ENCODE assay signal across 8 cellular contexts in the genomic region with DNA sequence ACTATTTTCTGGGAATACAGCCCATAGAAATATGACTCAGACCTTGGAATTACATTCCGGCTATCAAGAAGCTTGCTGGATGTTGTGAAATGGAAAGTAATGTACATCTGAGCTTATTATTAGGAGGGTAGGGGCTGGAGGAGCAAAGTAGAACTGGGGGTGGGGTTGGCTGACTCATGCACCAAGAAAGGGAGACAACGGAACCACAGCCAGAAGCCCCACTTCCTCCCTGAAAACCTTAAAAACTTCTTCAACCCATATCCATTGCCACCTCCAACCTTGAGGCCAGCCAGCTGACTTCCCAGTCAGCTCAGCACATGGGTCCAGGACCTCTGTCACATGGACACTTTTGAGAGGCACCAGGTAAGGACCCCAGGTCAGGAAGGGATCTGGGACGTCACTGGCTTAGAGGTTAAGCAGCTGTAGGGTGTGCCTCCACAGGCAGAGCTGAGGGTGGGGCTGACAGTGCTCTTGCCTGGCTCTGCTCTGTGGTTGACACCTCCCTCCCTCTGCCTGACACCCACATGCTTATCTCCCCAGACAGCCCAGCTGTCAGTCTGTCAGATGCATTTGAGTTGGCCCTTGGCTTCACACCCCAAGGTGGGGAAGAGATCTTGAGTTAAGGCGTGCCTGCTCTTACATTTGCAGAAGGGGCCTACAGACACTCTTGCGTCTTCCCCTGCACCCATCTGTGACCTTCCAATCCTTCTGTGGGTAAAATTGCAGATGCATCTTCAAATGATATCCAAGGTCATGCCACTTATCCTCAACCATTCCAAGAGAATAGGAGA. TPM values are rescaled to one million over a fixed set of nuclear protein-coding genes. Genes with fewer than 3 reads are reported as not detected.
A peak's percentile ranks its signal among the peaks of the same experiment; 100 is the strongest.
DNase-seq lines count a peak whose midpoint lies in the region; ATAC-seq, FAIRE-seq and TF ChIP-seq lines count a peak whose summit lies in the region.

No MANE protein-coding gene starts in this region.

- peak; percentile 87 for FAIRE-seq in RCC 7860 (lab: Jason Lieb, UNC)

- H3K79me2 ChIP-seq in hepatocyte = no peaks in the 10 kb centered on the region

- no peaks in the 10 kb centered on the region for H3K27me3 ChIP-seq in hepatocyte

- H3K4me1 ChIP-seq in hepatocyte (ENCODE audit: insufficient read depth) = no peaks in the 10 kb centered on the region

- TF ChIP-seq CTCF in hepatocyte (IDR thresholded peaks at IDR 0.05; ENCODE audit: poor library complexity) = no peak

- H3K9me2 ChIP-seq in hepatocyte (replicated peaks; ENCODE audit: insufficient read depth) = no peaks in the 10 kb centered on the region

- peak overlapping the region; percentile 50 for H3K27ac Mint-ChIP-seq in activated T-helper 17 cell treated with anti-CD3 and anti-CD28 coated beads, Interleukin-2, amount 50 U/mL, for 72 hours

- H4K20me1 ChIP-seq in hepatocyte (ENCODE audit: insufficient read depth, poor library complexity, severe bottlenecking) = no peaks in the 10 kb centered on the region

- H3K4me3 Mint-ChIP-seq in activated T-helper 17 cell treated with anti-CD3 and anti-CD28 coated beads, Interleukin-2, amount 50 U/mL, for 72 hours = peak overlapping the region; percentile 58

- no peak overlapping the region for H3K4me2 ChIP-seq in hepatocyte

- no peak overlapping the region for H3K4me3 ChIP-seq in hepatocyte

- H3K36me3 ChIP-seq in hepatocyte (replicated peaks; ENCODE audit: insufficient read depth, low read depth) = no peaks in the 10 kb centered on the region

- peaks cover 39% of the 10 kb centered on the region for H3K4me1 Mint-ChIP-seq in activated T-helper 17 cell treated with anti-CD3 and anti-CD28 coated beads, Interleukin-2, amount 50 U/mL, for 72 hours

- no peaks in the 10 kb centered on the region for H3K27me3 Mint-ChIP-seq in activated T-helper 17 cell treated with anti-CD3 and anti-CD28 coated beads, Interleukin-2, amount 50 U/mL, for 72 hours

- DNase-seq in EL (peak; percentile 98), RCC 7860 (ENCODE audit: low spot score) (peak; percentile 80), hepatocyte (ENCODE audit: low spot score) (peak; percentile 69), iPS-NIHi11 (ENCODE audit: low spot score) (no peak)
- peak; percentile 49 for DNase-seq in stimulated activated CD8-positive, alpha-beta memory T cell treated with anti-CD3 and anti-CD28 coated beads, Interleukin-15, amount 100 ng/mL, for 24 hours (ENCODE audit: low read depth)

- H2AFZ ChIP-seq in hepatocyte = no peak overlapping the region

- peak; percentile 74 for ATAC-seq in HG02759 (IDR thresholded peaks at IDR 0.05; ENCODE audit: unreplicated experiment)
- peak; percentile 93 for ATAC-seq in activated T-helper 17 cell treated with anti-CD3 and anti-CD28 coated beads, Interleukin-2, amount 50 U/mL, for 72 hours (replicated peaks)
- no peak for ATAC-seq in HG03025 (IDR thresholded peaks at IDR 0.05; ENCODE audit: low FRiP score, unreplicated experiment)

- H3K9me3 ChIP-seq in hepatocyte (ENCODE audit: low read depth) = no peaks in the 10 kb centered on the region

- H3K9me3 Mint-ChIP-seq in activated T-helper 17 cell treated with anti-CD3 and anti-CD28 coated beads, Interleukin-2, amount 50 U/mL, for 72 hours = no peaks in the 10 kb centered on the region

- 56% methylated on average over 5 of the region's 5 CpGs for WGBS in hepatocyte (ENCODE audit: low lambda C conversion rate, missing lambda C conversion rate)

- no peaks in the 10 kb centered on the region for H3K36me3 Mint-ChIP-seq in activated T-helper 17 cell treated with anti-CD3 and anti-CD28 coated beads, Interleukin-2, amount 50 U/mL, for 72 hours (ENCODE audit: low read depth)

- H3K27ac ChIP-seq in hepatocyte = peak overlapping the region; percentile 75

RNA-seq across cellular contexts. Expression of gene ZNF683, which starts 5.7 kb away (rescaled TPM):
- not detected for total RNA-seq in activated T-helper 17 cell treated with anti-CD3 and anti-CD28 coated beads, Interleukin-2, amount 50 U/mL, for 72 hours
- total RNA-seq in hepatocyte = not detected in 2 replicates
- polyA plus RNA-seq in hepatocyte = not detected in 2 replicates

RNA-seq across cellular contexts. Expression of gene CRYBG2, which starts 24.4 kb away (rescaled TPM):
- 10 to 100 TPM in 1 of 2 donors, under 1 TPM in 1; 0.37 to 13.6 TPM for total RNA-seq in activated T-helper 17 cell treated with anti-CD3 and anti-CD28 coated beads, Interleukin-2, amount 50 U/mL, for 72 hours
- 7.1 and 15.6 TPM in 2 replicates for total RNA-seq in hepatocyte
- polyA plus RNA-seq in hepatocyte = 20.1 and 21.6 TPM in 2 replicates

RNA-seq across cellular contexts. Expression of gene LIN28A, which starts 32.3 kb away (rescaled TPM):
- total RNA-seq in activated T-helper 17 cell treated with anti-CD3 and anti-CD28 coated beads, Interleukin-2, amount 50 U/mL, for 72 hours = not detected
- 0.43 and 0.64 TPM in 2 replicates for total RNA-seq in hepatocyte
- polyA plus RNA-seq in hepatocyte = 0.13 and 0.23 TPM in 2 replicates

RNA-seq across cellular contexts. Expression of gene DHDDS, which starts 53.8 kb away (rescaled TPM):
- total RNA-seq in activated T-helper 17 cell treated with anti-CD3 and anti-CD28 coated beads, Interleukin-2, amount 50 U/mL, for 72 hours = 10 to 100 TPM; 55.7 to 56.6 TPM
- total RNA-seq in hepatocyte = 34.2 and 42.9 TPM in 2 replicates
- 44.9 and 53.9 TPM in 2 replicates for polyA plus RNA-seq in hepatocyte
